Comparison of ENCODE assay signal across 1 cellular context in the genomic region with DNA sequence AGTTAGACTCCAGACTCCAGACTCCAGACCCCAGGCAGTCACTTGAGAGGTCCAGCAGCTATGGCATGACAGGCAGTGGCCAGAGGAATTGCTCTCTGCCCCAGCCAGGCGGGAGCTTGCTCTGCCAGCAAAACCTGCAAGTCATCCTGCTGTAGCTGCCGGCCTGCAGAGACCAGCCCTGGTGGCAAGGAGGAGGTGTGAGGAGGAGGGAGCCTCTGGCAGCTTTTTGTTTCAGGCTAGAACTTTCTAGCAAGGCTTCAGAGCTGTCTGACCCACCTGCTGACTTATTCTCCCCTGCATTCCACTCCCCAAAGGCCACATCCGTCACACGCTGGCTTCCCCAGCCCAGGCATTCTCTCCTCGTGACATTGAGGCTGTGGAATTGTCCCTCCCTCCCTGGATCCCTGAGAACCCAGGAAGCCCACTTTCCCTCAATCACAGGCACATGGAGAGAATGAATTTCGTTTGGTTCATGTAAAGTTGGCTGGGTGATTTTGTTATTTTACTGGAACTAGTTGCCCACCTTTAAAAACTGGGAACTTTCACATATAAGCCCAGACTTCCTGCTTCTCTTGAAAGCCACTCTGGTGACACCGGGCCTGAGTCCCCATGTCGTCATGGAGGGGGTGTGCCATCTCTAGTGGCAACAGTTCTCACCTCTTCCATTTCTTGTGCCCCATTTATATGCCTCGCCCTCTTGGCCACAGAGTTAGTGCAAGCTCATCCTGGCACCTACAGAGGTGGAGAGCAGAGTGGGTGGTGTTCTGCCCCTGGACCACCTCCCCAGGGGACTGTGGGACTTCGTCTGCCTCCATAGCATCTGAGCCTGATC.
TF ChIP-seq lines count a peak whose summit lies in the region.

No MANE protein-coding gene starts in this region.

TF ChIP-seq in K562, 482 proteins besides CTCF, POLR2A, EP300 and RAD21 (continued from another document and continues in another):
- TF ChIP-seq RREB1 (CRISPR knock-in tag; IDR thresholded peaks at IDR 0.05) (no peak), TAL1 (IDR thresholded peaks at IDR 0.05) (no peak), CBFA2T3 (IDR thresholded peaks at IDR 0.05) (no peak), HNRNPLL (IDR thresholded peaks at IDR 0.05; ENCODE audit: low read depth, low read length, poor library complexity, severe bottlenecking) (no peak), ZNF175 (CRISPR knock-in tag; IDR thresholded peaks at IDR 0.05; ENCODE audit: low read depth) (peak; percentile 86; the same call in 1 of the 2 replicates), MYNN (IDR thresholded peaks at IDR 0.05) (peak; percentile 73; the same call in 1 of the 2 replicates), MYNN (CRISPR knock-in tag; IDR thresholded peaks at IDR 0.05) (no peak), YBX1 (IDR thresholded peaks at IDR 0.05) (no peak), MCM2 (IDR thresholded peaks at IDR 0.05; ENCODE audit: low read depth) (no peak), MTA3 (IDR thresholded peaks at IDR 0.05; ENCODE audit: borderline replicate concordance) (peak; percentile 80; the same call in 1 of the 2 replicates), CREM (IDR thresholded peaks at IDR 0.05; ENCODE audit: low read depth) (no peak), ZNF140 (CRISPR knock-in tag; IDR thresholded peaks at IDR 0.05) (no peak), HMG20B (CRISPR knock-in tag; IDR thresholded peaks at IDR 0.05) (no peak), ZNF431 (CRISPR knock-in tag; IDR thresholded peaks at IDR 0.05) (no peak), ZNF354B (CRISPR knock-in tag; IDR thresholded peaks at IDR 0.05) (no peak), PHB2 (IDR thresholded peaks at IDR 0.05; ENCODE audit: low read depth) (no peak), PURB (CRISPR knock-in tag; IDR thresholded peaks at IDR 0.05; ENCODE audit: low read depth) (no peak), FOSL1 (tag; conservative IDR thresholded peaks at IDR 0.05) (0 out of 2 replicates have a peak, but pooled peaks have one; percentile 31), GATAD2B (IDR thresholded peaks at IDR 0.05; ENCODE audit: borderline replicate concordance) (no peak), TBP (optimal IDR thresholded peaks at IDR 0.05; ENCODE audit: low read depth, low read length) (peak; percentile 25), C11orf30 (IDR thresholded peaks at IDR 0.05; ENCODE audit: low read depth) (peak; percentile 99), SMARCE1 (IDR thresholded peaks at IDR 0.05) (peak; percentile 63), ERF (CRISPR knock-in tag; IDR thresholded peaks at IDR 0.05) (peak; percentile 83; the same call in 1 of the 2 replicates), UBTF (IDR thresholded peaks at IDR 0.05; ENCODE audit: borderline replicate concordance in 1 of 2, low read depth in 2 of 2, low read length in 2 of 2) (no peak), TARDBP (IDR thresholded peaks at IDR 0.05) (no peak), MTF1 (CRISPR knock-in tag; IDR thresholded peaks at IDR 0.05; ENCODE audit: borderline replicate concordance) (no peak), MEF2D (tag; conservative IDR thresholded peaks at IDR 0.05; ENCODE audit: low read depth) (peak; percentile 72; the same call in 1 of the 2 replicates), U2AF1 (optimal IDR thresholded peaks at IDR 0.05; ENCODE audit: low read depth, low read length) (no peak), RFX1 (IDR thresholded peaks at IDR 0.05) (no peak; the same call in 1 of the 2 replicates), CEBPG (CRISPR knock-in tag; IDR thresholded peaks at IDR 0.05) (no peak), CEBPG (tag; conservative IDR thresholded peaks at IDR 0.05 in 1 of 2, IDR thresholded peaks at IDR 0.05 in 1 of 2) (no peak), CBX5 (IDR thresholded peaks at IDR 0.05; ENCODE audit: borderline replicate concordance, low read depth) (no peak), TRIM25 (IDR thresholded peaks at IDR 0.05; ENCODE audit: borderline replicate concordance) (no peak), SIX5 (IDR thresholded peaks at IDR 0.05; ENCODE audit: borderline replicate concordance in 1 of 2, insufficient read depth in 1 of 2, low read depth in 1 of 2, low read length in 2 of 2) (no peak)
- TF ChIP-seq, protein P1, sequence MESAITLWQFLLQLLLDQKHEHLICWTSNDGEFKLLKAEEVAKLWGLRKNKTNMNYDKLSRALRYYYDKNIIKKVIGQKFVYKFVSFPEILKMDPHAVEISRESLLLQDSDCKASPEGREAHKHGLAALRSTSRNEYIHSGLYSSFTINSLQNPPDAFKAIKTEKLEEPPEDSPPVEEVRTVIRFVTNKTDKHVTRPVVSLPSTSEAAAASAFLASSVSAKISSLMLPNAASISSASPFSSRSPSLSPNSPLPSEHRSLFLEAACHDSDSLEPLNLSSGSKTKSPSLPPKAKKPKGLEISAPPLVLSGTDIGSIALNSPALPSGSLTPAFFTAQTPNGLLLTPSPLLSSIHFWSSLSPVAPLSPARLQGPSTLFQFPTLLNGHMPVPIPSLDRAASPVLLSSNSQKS (CRISPR knock-in tag; IDR thresholded peaks at IDR 0.05): no peak
- TF ChIP-seq, protein P2, sequence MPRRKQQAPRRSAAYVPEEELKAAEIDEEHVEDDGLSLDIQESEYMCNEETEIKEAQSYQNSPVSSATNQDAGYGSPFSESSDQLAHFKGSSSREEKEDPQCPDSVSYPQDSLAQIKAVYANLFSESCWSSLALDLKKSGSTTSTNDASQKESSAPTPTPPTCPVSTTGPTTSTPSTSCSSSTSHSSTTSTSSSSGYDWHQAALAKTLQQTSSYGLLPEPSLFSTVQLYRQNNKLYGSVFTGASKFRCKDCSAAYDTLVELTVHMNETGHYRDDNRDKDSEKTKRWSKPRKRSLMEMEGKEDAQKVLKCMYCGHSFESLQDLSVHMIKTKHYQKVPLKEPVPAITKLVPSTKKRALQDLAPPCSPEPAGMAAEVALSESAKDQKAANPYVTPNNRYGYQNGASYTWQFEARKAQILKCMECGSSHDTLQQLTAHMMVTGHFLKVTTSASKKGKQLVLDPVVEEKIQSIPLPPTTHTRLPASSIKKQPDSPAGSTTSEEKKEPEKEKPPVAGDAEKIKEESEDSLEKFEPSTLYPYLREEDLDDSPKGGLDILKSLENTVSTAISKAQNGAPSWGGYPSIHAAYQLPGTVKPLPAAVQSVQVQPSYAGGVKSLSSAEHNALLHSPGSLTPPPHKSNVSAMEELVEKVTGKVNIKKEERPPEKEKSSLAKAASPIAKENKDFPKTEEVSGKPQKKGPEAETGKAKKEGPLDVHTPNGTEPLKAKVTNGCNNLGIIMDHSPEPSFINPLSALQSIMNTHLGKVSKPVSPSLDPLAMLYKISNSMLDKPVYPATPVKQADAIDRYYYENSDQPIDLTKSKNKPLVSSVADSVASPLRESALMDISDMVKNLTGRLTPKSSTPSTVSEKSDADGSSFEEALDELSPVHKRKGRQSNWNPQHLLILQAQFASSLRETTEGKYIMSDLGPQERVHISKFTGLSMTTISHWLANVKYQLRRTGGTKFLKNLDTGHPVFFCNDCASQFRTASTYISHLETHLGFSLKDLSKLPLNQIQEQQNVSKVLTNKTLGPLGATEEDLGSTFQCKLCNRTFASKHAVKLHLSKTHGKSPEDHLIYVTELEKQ (CRISPR knock-in tag; IDR thresholded peaks at IDR 0.05): no peak
- TF ChIP-seq, protein P3, sequence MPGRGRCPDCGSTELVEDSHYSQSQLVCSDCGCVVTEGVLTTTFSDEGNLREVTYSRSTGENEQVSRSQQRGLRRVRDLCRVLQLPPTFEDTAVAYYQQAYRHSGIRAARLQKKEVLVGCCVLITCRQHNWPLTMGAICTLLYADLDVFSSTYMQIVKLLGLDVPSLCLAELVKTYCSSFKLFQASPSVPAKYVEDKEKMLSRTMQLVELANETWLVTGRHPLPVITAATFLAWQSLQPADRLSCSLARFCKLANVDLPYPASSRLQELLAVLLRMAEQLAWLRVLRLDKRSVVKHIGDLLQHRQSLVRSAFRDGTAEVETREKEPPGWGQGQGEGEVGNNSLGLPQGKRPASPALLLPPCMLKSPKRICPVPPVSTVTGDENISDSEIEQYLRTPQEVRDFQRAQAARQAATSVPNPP (IDR thresholded peaks at IDR 0.05; ENCODE audit: borderline replicate concordance, insufficient read depth, insufficient read length): no peak
- TF ChIP-seq, protein P4, sequence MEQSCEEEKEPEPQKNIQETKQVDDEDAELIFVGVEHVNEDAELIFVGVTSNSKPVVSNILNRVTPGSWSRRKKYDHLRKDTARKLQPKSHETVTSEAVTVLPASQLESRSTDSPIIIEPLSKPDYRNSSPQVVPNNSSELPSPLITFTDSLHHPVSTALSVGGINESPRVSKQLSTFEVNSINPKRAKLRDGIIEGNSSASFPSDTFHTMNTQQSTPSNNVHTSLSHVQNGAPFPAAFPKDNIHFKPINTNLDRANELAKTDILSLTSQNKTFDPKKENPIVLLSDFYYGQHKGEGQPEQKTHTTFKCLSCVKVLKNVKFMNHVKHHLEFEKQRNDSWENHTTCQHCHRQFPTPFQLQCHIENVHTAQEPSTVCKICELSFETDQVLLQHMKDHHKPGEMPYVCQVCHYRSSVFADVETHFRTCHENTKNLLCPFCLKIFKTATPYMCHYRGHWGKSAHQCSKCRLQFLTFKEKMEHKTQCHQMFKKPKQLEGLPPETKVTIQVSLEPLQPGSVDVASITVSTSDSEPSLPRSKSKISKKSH (CRISPR knock-in tag; IDR thresholded peaks at IDR 0.05): no peak
- TF ChIP-seq, protein P5, sequence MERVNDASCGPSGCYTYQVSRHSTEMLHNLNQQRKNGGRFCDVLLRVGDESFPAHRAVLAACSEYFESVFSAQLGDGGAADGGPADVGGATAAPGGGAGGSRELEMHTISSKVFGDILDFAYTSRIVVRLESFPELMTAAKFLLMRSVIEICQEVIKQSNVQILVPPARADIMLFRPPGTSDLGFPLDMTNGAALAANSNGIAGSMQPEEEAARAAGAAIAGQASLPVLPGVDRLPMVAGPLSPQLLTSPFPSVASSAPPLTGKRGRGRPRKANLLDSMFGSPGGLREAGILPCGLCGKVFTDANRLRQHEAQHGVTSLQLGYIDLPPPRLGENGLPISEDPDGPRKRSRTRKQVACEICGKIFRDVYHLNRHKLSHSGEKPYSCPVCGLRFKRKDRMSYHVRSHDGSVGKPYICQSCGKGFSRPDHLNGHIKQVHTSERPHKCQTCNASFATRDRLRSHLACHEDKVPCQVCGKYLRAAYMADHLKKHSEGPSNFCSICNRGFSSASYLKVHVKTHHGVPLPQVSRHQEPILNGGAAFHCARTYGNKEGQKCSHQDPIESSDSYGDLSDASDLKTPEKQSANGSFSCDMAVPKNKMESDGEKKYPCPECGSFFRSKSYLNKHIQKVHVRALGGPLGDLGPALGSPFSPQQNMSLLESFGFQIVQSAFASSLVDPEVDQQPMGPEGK (CRISPR knock-in tag; IDR thresholded peaks at IDR 0.05; ENCODE audit: borderline replicate concordance): no peak
